ENCODE assay signal across 10 cellular contexts in the genomic region with DNA sequence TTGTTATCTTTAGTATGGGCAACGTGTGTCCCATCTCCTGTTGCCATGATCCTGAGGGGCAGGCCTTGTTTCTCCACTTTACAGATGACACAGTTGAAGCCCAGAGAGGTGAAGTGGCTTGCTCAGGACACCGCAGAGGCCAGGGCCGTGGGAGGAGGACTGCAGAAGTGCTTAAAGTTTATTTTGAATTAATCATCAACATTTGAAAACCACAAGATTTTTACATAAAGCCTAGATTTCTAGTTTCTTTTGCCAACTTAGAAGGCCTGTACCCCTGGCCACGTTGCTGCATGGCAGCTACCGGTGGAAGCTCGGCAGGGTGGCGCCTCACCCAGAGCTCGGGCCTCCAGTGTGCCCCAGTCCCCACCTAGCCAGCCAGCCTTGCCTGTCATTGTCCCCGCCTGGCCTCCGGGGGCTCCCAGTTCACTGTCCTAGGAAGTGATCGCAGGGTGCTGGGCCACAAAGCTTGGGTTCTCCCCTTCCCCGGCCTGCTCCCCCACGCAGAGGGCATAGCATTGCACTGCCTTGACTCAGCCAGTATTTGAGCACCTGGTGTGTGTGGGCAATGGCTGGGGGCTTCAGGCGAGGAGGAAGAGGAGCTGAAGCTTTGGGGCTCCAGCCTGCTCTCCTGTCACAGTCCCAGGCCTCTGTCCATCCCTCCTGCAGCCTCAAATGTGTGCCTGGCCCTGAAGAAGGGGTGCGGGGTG. TPM values are rescaled to one million over a fixed set of nuclear protein-coding genes. Genes with fewer than 3 reads are reported as not detected.
DNase-seq lines count a peak whose midpoint lies in the region; ATAC-seq and TF ChIP-seq lines count a peak whose summit lies in the region.
"Had no signal": no experiment of that assay in that cellular context is flagged by ENCODE, and none has a peak within 500 bp of the region (broad histone marks: within the 10 kb centered on the region; RNA-seq: fewer than 3 reads in every experiment).

No MANE protein-coding gene starts in this region.

- in situ Hi-C loops in astrocyte of the spinal cord (cut with HindIII; ENCODE audit: low sequenced_read_pairs): no loop called here

- TF ChIP-seq CTCF in AG04450 (IDR thresholded peaks at IDR 0.05; ENCODE audit: low read depth, low read length) (no peak), astrocyte of the spinal cord (IDR thresholded peaks at IDR 0.05; ENCODE audit: low read depth, low read length) (no peak), lung (IDR thresholded peaks at IDR 0.05; ENCODE audit: control extremely low read depth, extremely low read depth) (no peak), hepatocyte (IDR thresholded peaks at IDR 0.05; ENCODE audit: poor library complexity) (no peak)

- H3K27ac ChIP-seq in AG04450 (ENCODE audit: low read depth, low read length) (peak overlapping the region; percentile 11), lung (ENCODE audit: low read depth in 1 of 2, low read length in 1 of 2) (peak overlapping the region in 1 of 2 donors; percentile 73), hepatocyte (no peak overlapping the region)

- no peaks in the 10 kb centered on the region for H4K20me1 ChIP-seq in hepatocyte (ENCODE audit: insufficient read depth, poor library complexity, severe bottlenecking)

- H3K9me3 ChIP-seq in AG04450 (ENCODE audit: control insufficient read depth, insufficient read depth, low read length): no peaks in the 10 kb centered on the region; the same call in 1 of the 2 replicates
- peaks cover 0 to 2% of the 10 kb centered on the region in 2 donors for H3K9me3 ChIP-seq in lung (ENCODE audit: control insufficient read depth in 2 of 2, insufficient read depth in 1 of 2, low read length in 1 of 2)
- no peaks in the 10 kb centered on the region for H3K9me3 ChIP-seq in hepatocyte (ENCODE audit: low read depth)

- ATAC-seq in lung (ENCODE audit: insufficient read depth, low FRiP score): peak; percentile 80

- WGBS in lung, 2 donors: 64 to 81% methylated on average over 15 of the region's 15 CpGs
- 89% methylated on average over 15 of the region's 15 CpGs for WGBS in hepatocyte (ENCODE audit: low lambda C conversion rate, missing lambda C conversion rate)

- H3K9me2 ChIP-seq in hepatocyte (replicated peaks; ENCODE audit: insufficient read depth): no peaks in the 10 kb centered on the region

- H2AFZ ChIP-seq in hepatocyte: no peak overlapping the region

- H3K27me3 ChIP-seq in AG04450 (ENCODE audit: control insufficient read depth, insufficient read depth, low read length) (peaks cover 30% of the 10 kb centered on the region), H7 (ENCODE audit: control insufficient read depth, insufficient read depth, low read length) (peaks cover 5% of the 10 kb centered on the region), lung (ENCODE audit: control insufficient read depth, insufficient read depth) (no peaks in the 10 kb centered on the region), hepatocyte (no peaks in the 10 kb centered on the region)

- CTCF ChIA-PET in AG04450 (lab: Charles Lee): interaction anchor here (1.1 to 1.5 kb wide), 6 partner anchors 10 to 226 kb away, joined by 3 to 7 read pairs (median 5); partner anchors contain the start of gene CNEP1R1

- no peaks in the 10 kb centered on the region for H3K79me2 ChIP-seq in hepatocyte

- H3K4me3 ChIP-seq in AG04450 (ENCODE audit: low read depth, low read length) (no peak overlapping the region), H7 (ENCODE audit: insufficient read depth, low read depth, low read length) (no peak overlapping the region), astrocyte of the spinal cord (ENCODE audit: low read depth, low read length) (no peak overlapping the region), lung (no peak overlapping the region), hepatocyte (no peak overlapping the region)

- DNase-seq in AG04450 (ENCODE audit: low read depth, low spot score) (peak; percentile 46), H7 (peak; percentile 51), astrocyte of the spinal cord (ENCODE audit: low read depth, low spot score) (peak; percentile 90), lung (ENCODE audit: low spot score) (peak; percentile 68), hepatocyte (ENCODE audit: low spot score) (no peak), COLO829 (ENCODE audit: low spot score) (no peak), SK-N-DZ (ENCODE audit: low spot score) (no peak), SHP77 treated with DMSO at 0.1 percent for 48 hours (lab: John Stamatoyannopoulos, UW) (no peak)
- DNase-seq: DMS53; stimulated activated CD4-positive, alpha-beta T cell treated with anti-CD3 and anti-CD28 coated beads, Interleukin-1b, Interleukin-23, amount 100 ng/mL, for 48 hours had no signal

- peaks cover 0 to 13% of the 10 kb centered on the region in 2 donors for H3K4me1 ChIP-seq in lung (ENCODE audit: control insufficient read depth in 2 of 2, insufficient read depth in 2 of 2, low read length in 2 of 2)
- H3K4me1 ChIP-seq in hepatocyte (ENCODE audit: insufficient read depth): no peaks in the 10 kb centered on the region

- POLR2A ChIA-PET in AG04450 (lab: Yijun Ruan, JAX): interaction anchor here (0.9 kb wide), 1 partner anchor 53 kb away, joined by 3 read pairs; no protein-coding TSS in a partner anchor

- no peak overlapping the region for H3K4me2 ChIP-seq in hepatocyte

- H3K36me3 ChIP-seq in H7 (replicated peaks; ENCODE audit: control insufficient read depth, insufficient read depth, low read length) (no peaks in the 10 kb centered on the region), lung (ENCODE audit: control insufficient read depth in 2 of 2, insufficient read depth in 2 of 2, low read length in 2 of 2) (no peaks in the 10 kb centered on the region), hepatocyte (replicated peaks; ENCODE audit: insufficient read depth, low read depth) (no peaks in the 10 kb centered on the region)

RNA-seq across cellular contexts. Expression of gene ADCY7, which starts 14.8 kb away (rescaled TPM):
- polyA plus RNA-seq in AG04450 (2011; rRNA removed) (8.5 and 9.7 TPM in 2 replicates), lung (10 to 100 TPM; 20.9 to 42.6 TPM), hepatocyte (3.3 and 4.4 TPM in 2 replicates)
- 18.2 and 32.4 TPM in 2 replicates for polyA minus RNA-seq in AG04450 (2011; rRNA and poly(A)+ RNA removed)
- total RNA-seq in H7 (2014; rRNA removed; shearing (Covaris generic)): 2.2 and 2.5 TPM in 2 replicates
- total RNA-seq in lung (100 to 1,000 TPM in 1 of 2 donors, 10 to 100 TPM in 1; 34.4 to 105 TPM), hepatocyte (3.9 and 6.9 TPM in 2 replicates)
- polyA plus RNA-seq in SK-N-DZ (2014; cell fraction: cytosol; rRNA removed): 17.1 and 38.6 TPM in 2 replicates
- 68.1 and 81.4 TPM in 2 replicates for polyA plus RNA-seq in SK-N-DZ (2014; cell fraction: nucleus; rRNA removed)

Comparison
In these comparisons a context has a peak if more than half of its experiments do, and no peak if none do; other contexts are left out.
1. DNase-seq: peak in AG04450 (single experiment), H7 (single experiment), astrocyte of the spinal cord (single experiment) and lung (single experiment); none in hepatocyte (single experiment), COLO829 (single experiment), SK-N-DZ (single experiment) and SHP77 treated with DMSO at 0.1 percent for 48 hours (single experiment).